ENCODE assay signal across 29 cellular contexts in genomic region chr15:77588126-77588525, GRCh38.
"Had no signal": no experiment of that assay in that cellular context is flagged by ENCODE, and none has a peak within 500 bp of the region (broad histone marks: within the 10 kb centered on the region; RNA-seq: fewer than 3 reads in every experiment).

No MANE protein-coding gene starts in this region.

- H3K36me3 Mint-ChIP-seq: stimulated activated effector memory CD8-positive, alpha-beta T cell treated with anti-CD3 and anti-CD28 coated beads, Interleukin-12 subunit alpha, Interleukin-12 subunit beta, amount 100 ng/mL, for 72 hours; stimulated activated memory B cell treated with anti-CD40 and anti-IgM and Interleukin-4, amounts not matched to agents 10 μg/mL and 1 μg/mL and 100 μg/mL, for 72 hours; stimulated activated naive B cell treated with anti-CD40 and anti-IgM and Interleukin-4, amounts not matched to agents 10 μg/mL and 1 μg/mL and 100 μg/mL, for 72 hours; type B pancreatic cell had no signal

- H3K27ac Mint-ChIP-seq: stimulated activated effector memory CD8-positive, alpha-beta T cell treated with anti-CD3 and anti-CD28 coated beads, Interleukin-12 subunit alpha, Interleukin-12 subunit beta, amount 100 ng/mL, for 72 hours; stimulated activated memory B cell treated with anti-CD40 and anti-IgM and Interleukin-4, amounts not matched to agents 10 μg/mL and 1 μg/mL and 100 μg/mL, for 72 hours; stimulated activated naive B cell treated with anti-CD40 and anti-IgM and Interleukin-4, amounts not matched to agents 10 μg/mL and 1 μg/mL and 100 μg/mL, for 72 hours; stimulated activated naive CD8-positive, alpha-beta T cell treated with anti-CD3 and anti-CD28 coated beads, Interleukin-15, amount 100 ng/mL, for 72 hours; stimulated activated naive CD8-positive, alpha-beta T cell treated with anti-CD3 and anti-CD28 coated beads, Interleukin-15, Interleukin-2, amounts not matched to agents 100 ng/mL and 50 ng/mL, for 24 hours; type B pancreatic cell had no signal

- H3K9me3 Mint-ChIP-seq: stimulated activated effector memory CD8-positive, alpha-beta T cell treated with anti-CD3 and anti-CD28 coated beads, Interleukin-12 subunit alpha, Interleukin-12 subunit beta, amount 100 ng/mL, for 72 hours; stimulated activated memory B cell treated with anti-CD40 and anti-IgM and Interleukin-4, amounts not matched to agents 10 μg/mL and 1 μg/mL and 100 μg/mL, for 72 hours; stimulated activated naive B cell treated with anti-CD40 and anti-IgM and Interleukin-4, amounts not matched to agents 10 μg/mL and 1 μg/mL and 100 μg/mL, for 72 hours; stimulated activated naive CD8-positive, alpha-beta T cell treated with anti-CD3 and anti-CD28 coated beads, Interleukin-15, amount 100 ng/mL, for 72 hours; stimulated activated naive CD8-positive, alpha-beta T cell treated with anti-CD3 and anti-CD28 coated beads, Interleukin-15, Interleukin-2, amounts not matched to agents 100 ng/mL and 50 ng/mL, for 24 hours; type B pancreatic cell had no signal

- H3K27me3 ChIP-seq: testis, thyroid gland, tibial nerve, transverse colon, upper lobe of left lung, upper lobe of right lung, uterus, vagina had no signal

- H3K27ac ChIP-seq: stomach, suprapubic skin, testis, thoracic aorta, thyroid gland, tibial artery, tibial nerve, transverse colon, upper lobe of left lung, upper lobe of right lung, uterus, vagina had no signal

- H3K4me3 Mint-ChIP-seq: stimulated activated effector memory CD8-positive, alpha-beta T cell treated with anti-CD3 and anti-CD28 coated beads, Interleukin-12 subunit alpha, Interleukin-12 subunit beta, amount 100 ng/mL, for 72 hours; stimulated activated memory B cell treated with anti-CD40 and anti-IgM and Interleukin-4, amounts not matched to agents 10 μg/mL and 1 μg/mL and 100 μg/mL, for 72 hours; stimulated activated naive B cell treated with anti-CD40 and anti-IgM and Interleukin-4, amounts not matched to agents 10 μg/mL and 1 μg/mL and 100 μg/mL, for 72 hours; stimulated activated naive CD8-positive, alpha-beta T cell treated with anti-CD3 and anti-CD28 coated beads, Interleukin-15, amount 100 ng/mL, for 72 hours; stimulated activated naive CD8-positive, alpha-beta T cell treated with anti-CD3 and anti-CD28 coated beads, Interleukin-15, Interleukin-2, amounts not matched to agents 100 ng/mL and 50 ng/mL, for 24 hours; type B pancreatic cell had no signal

- H3K4me1 Mint-ChIP-seq: stimulated activated effector memory CD8-positive, alpha-beta T cell treated with anti-CD3 and anti-CD28 coated beads, Interleukin-12 subunit alpha, Interleukin-12 subunit beta, amount 100 ng/mL, for 72 hours; stimulated activated naive B cell treated with anti-CD40 and anti-IgM and Interleukin-4, amounts not matched to agents 10 μg/mL and 1 μg/mL and 100 μg/mL, for 72 hours; stimulated activated naive CD8-positive, alpha-beta T cell treated with anti-CD3 and anti-CD28 coated beads, Interleukin-15, amount 100 ng/mL, for 72 hours had no signal

- H3K36me3 ChIP-seq: stomach, suprapubic skin, thoracic aorta, thyroid gland, tibial artery, tibial nerve, transverse colon, upper lobe of left lung, upper lobe of right lung, uterus, vagina had no signal

- H3K9me3 ChIP-seq: stomach, suprapubic skin, testis, thoracic aorta, thyroid gland, tibial artery, tibial nerve, transverse colon, upper lobe of left lung, upper lobe of right lung, uterus, vagina had no signal

- H3K27me3 Mint-ChIP-seq: stimulated activated naive CD8-positive, alpha-beta T cell treated with anti-CD3 and anti-CD28 coated beads, Interleukin-15, amount 100 ng/mL, for 72 hours; stimulated activated naive CD8-positive, alpha-beta T cell treated with anti-CD3 and anti-CD28 coated beads, Interleukin-15, Interleukin-2, amounts not matched to agents 100 ng/mL and 50 ng/mL, for 24 hours had no signal

- H3K4me1 ChIP-seq: stomach, suprapubic skin, thyroid gland, tibial artery, tibial nerve, transverse colon, upper lobe of left lung, upper lobe of right lung, uterus, vagina had no signal

- ATAC-seq: stimulated activated memory B cell treated with anti-CD40 and anti-IgM and Interleukin-4, amounts not matched to agents 10 μg/mL and 1 μg/mL and 100 μg/mL, for 72 hours; stimulated activated naive B cell treated with anti-CD40 and anti-IgM and Interleukin-4, amounts not matched to agents 10 μg/mL and 1 μg/mL and 100 μg/mL, for 72 hours; stimulated activated naive CD8-positive, alpha-beta T cell treated with anti-CD3 and anti-CD28 coated beads, Interleukin-15, amount 100 ng/mL, for 72 hours; stimulated activated naive CD8-positive, alpha-beta T cell treated with anti-CD3 and anti-CD28 coated beads, Interleukin-15, Interleukin-2, amounts not matched to agents 100 U/mL and 50 U/mL, for 24 hours; upper lobe of right lung had no signal

- H3K4me3 ChIP-seq: stomach, suprapubic skin, testis, thoracic aorta, thyroid gland, tibial artery, tibial nerve, transverse colon, upper lobe of left lung, upper lobe of right lung, uterus, vagina had no signal

- FAIRE-seq: urothelium cell line had no signal

- DNase-seq: stimulated activated CD4-positive, alpha-beta T cell treated with anti-CD3 and anti-CD28 coated beads, Interleukin-2, amount 100 ng/mL, for 48 hours; stimulated activated CD4-positive, alpha-beta T cell treated with anti-CD3 and anti-CD28 coated beads, Interleukin-4, amount 100 ng/mL, for 1 hour; stimulated activated CD4-positive, alpha-beta T cell treated with anti-CD3 and anti-CD28 coated beads, Interleukin-4, amount 100 ng/mL, for 24 hours; stimulated activated CD4-positive, alpha-beta T cell treated with anti-CD3 and anti-CD28 coated beads, Interleukin-4, amount 100 ng/mL, for 4 hours; stimulated activated CD8-positive, alpha-beta memory T cell treated with anti-CD3 and anti-CD28 coated beads, Interleukin-4, amount 100 ng/mL, for 48 hours; stimulated activated naive B cell treated with anti-CD40 and anti-IgM and Interleukin-4, amounts not matched to agents 10 μg/mL and 1 μg/mL and 100 μg/mL, for 72 hours; stimulated activated naive CD4-positive, alpha-beta T cell; stimulated activated naive CD4-positive, alpha-beta T cell treated with Interleukin-2 at 50 U/mL for 16 hours; stimulated activated naive CD8-positive, alpha-beta T cell treated with anti-CD3 and anti-CD28 coated beads, Interleukin-15, amount 100 ng/mL, for 72 hours; stimulated activated naive CD8-positive, alpha-beta T cell treated with anti-CD3 and anti-CD28 coated beads, Interleukin-15, Interleukin-2, amounts not matched to agents 100 U/mL and 50 U/mL, for 24 hours; stomach; substantia nigra; testis; thyroid gland; tibial artery; transverse colon; trophoblast cell; upper lobe of right lung; uterus had no signal
